9 cellular contexts compared by ENCODE assay signal in the genomic region with DNA sequence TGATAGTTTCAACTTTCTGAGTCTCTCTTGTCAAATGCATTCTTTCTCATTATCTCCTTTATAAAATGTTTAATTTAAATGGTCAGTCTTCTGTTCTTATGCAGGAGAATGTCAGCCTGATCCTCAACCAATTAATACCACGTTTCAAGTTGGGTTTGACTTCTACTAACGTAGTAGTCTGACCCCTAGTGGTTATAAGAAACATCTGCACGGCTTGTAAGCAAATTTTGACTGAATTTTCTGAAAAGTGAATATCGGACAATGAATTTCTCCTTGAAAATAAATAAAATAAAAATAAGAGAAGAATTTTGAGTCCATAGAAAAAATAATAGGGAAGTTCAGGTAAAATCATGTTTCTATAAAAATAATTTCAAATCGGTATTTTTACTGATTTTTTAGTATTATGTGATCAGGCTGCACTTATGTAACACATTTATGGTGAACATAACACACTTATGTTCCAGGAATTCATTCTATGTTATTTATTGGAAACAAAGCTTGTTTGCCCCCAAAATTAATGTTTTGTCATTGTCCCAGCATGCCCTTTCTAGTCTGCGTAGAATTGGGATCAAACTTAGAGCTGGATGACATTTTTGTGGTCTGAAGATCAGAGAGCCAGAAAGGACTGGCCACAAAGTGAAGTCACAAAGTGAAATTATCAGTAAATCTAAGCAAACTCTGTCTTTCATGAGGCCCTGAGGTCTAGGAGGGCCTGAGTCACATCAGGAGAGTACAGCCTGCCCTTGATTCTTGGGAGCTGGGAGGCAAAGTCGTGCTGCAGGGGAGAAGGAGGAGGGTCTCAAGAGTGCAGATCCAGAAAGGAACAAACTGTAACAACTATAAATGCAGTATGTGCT.
DNase-seq lines count a peak whose midpoint lies in the region; ATAC-seq and TF ChIP-seq lines count a peak whose summit lies in the region.
"Had no signal": no experiment of that assay in that cellular context is flagged by ENCODE, and none has a peak within 500 bp of the region (broad histone marks: within the 10 kb centered on the region; RNA-seq: fewer than 3 reads in every experiment).

No MANE protein-coding gene starts in this region.

- CTCF ChIA-PET in MCF 10A (lab: Yijun Ruan, JAX) = interaction anchor here (0.6 to 1.6 kb wide), 14 partner anchors 9 to 1485 kb away, joined by 3 to 8 read pairs (median 3); no protein-coding TSS in a partner anchor

- peak; percentile 73 for DNase-seq in DMS153 treated with DMSO at 0.1 percent for 48 hours (lab: John Stamatoyannopoulos, UW; ENCODE audit: unreplicated experiment)
- peak; percentile 53 for DNase-seq in NCI-H510A treated with DMSO at 0.1 percent for 48 hours (lab: John Stamatoyannopoulos, UW)
- DNase-seq in MCF 10A (ENCODE audit: unreplicated experiment) = peak; percentile 1
- DNase-seq in left lobe of liver (ENCODE audit: low spot score) = no peak
- no peak for DNase-seq in stimulated activated CD8-positive, alpha-beta memory T cell treated with anti-CD3 and anti-CD28 coated beads, Interleukin-4, amount 100 ng/mL, for 48 hours

- intact Hi-C loops in MCF 10A (cut with micrococcal nuclease) = loop anchor here (1.0 to 5.0 kb wide), 3 partner anchors 345 to 439 kb away; no protein-coding TSS in a partner anchor

- H3K27ac Mint-ChIP-seq in MCF 10A (ENCODE audit: low read depth, unreplicated experiment) = no peak overlapping the region
- H3K27ac Mint-ChIP-seq: naive thymus-derived CD8-positive, alpha-beta T cell had no signal

- no peaks in the 10 kb centered on the region for H3K4me1 Mint-ChIP-seq in MCF 10A (ENCODE audit: insufficient read depth, unreplicated experiment)
- H3K4me1 Mint-ChIP-seq: naive thymus-derived CD8-positive, alpha-beta T cell had no signal

- H3K4me3 Mint-ChIP-seq in MCF 10A (ENCODE audit: unreplicated experiment) = no peak overlapping the region
- H3K4me3 Mint-ChIP-seq: naive thymus-derived CD8-positive, alpha-beta T cell had no signal

- H3K27me3 Mint-ChIP-seq in MCF 10A (ENCODE audit: insufficient read depth, unreplicated experiment) = no peaks in the 10 kb centered on the region

- ATAC-seq in HG02885 (IDR thresholded peaks at IDR 0.05; ENCODE audit: poor library complexity, unreplicated experiment) (peak; percentile 75), left lobe of liver (peak; percentile 85), GM21576 (IDR thresholded peaks at IDR 0.05; ENCODE audit: unreplicated experiment) (no peak), HG03460 (IDR thresholded peaks at IDR 0.05; ENCODE audit: unreplicated experiment) (no peak)
- ATAC-seq: naive thymus-derived CD8-positive, alpha-beta T cell had no signal

- POLR2A ChIA-PET in MCF 10A (lab: Yijun Ruan, JAX) = no interaction called here

- peak; percentile 69 for TF ChIP-seq CTCF in MCF 10A (IDR thresholded peaks at IDR 0.05; ENCODE audit: unreplicated experiment)

- no peaks in the 10 kb centered on the region for H3K9me3 Mint-ChIP-seq in MCF 10A (ENCODE audit: unreplicated experiment)
- H3K9me3 Mint-ChIP-seq: naive thymus-derived CD8-positive, alpha-beta T cell had no signal

- BruUV-seq in MCF 10A (replicated peaks; lab: Mats Ljungman, UMichigan) = no TSS peak

- no peaks in the 10 kb centered on the region for H3K36me3 Mint-ChIP-seq in MCF 10A (ENCODE audit: insufficient read depth, unreplicated experiment)
- H3K36me3 Mint-ChIP-seq: naive thymus-derived CD8-positive, alpha-beta T cell had no signal

Comparison
In these comparisons a context has a peak if more than half of its experiments do, and no peak if none do; other contexts are left out.
1. DNase-seq: peak in DMS153 treated with DMSO at 0.1 percent for 48 hours (single experiment), NCI-H510A treated with DMSO at 0.1 percent for 48 hours (single experiment) and MCF 10A (single experiment); none in left lobe of liver (single experiment) and stimulated activated CD8-positive, alpha-beta memory T cell treated with anti-CD3 and anti-CD28 coated beads, Interleukin-4, amount 100 ng/mL, for 48 hours (single experiment).
2. ATAC-seq: peak in HG02885 (single experiment) and left lobe of liver (single experiment); none in GM21576 (single experiment) and HG03460 (single experiment).